In genomic region chr5:38752622-38753021, GRCh38 we compare ENCODE assay signal across 16 cellular contexts.
DNase-seq lines count a peak whose midpoint lies in the region; ATAC-seq and TF ChIP-seq lines count a peak whose summit lies in the region.
"Had no signal": no experiment of that assay in that cellular context is flagged by ENCODE, and none has a peak within 500 bp of the region (broad histone marks: within the 10 kb centered on the region; RNA-seq: fewer than 3 reads in every experiment).

No MANE protein-coding gene starts in this region.

- TF ChIP-seq POLR2A in IMR-90 (IDR thresholded peaks at IDR 0.05; ENCODE audit: low read depth, low read length): no peak

- no peak overlapping the region for H3K9ac ChIP-seq in IMR-90 (ENCODE audit: low read depth, low read length)
- H3K9ac ChIP-seq: BLaER1 treated with 17β-estradiol and CSF1 and Interleukin-3, amounts not matched to agents 10 nM and 100 nM had no signal

- H3K4me2 ChIP-seq in IMR-90 (ENCODE audit: low read depth, low read length): no peak overlapping the region
- H3K4me2 ChIP-seq: BLaER1 treated with 17β-estradiol and CSF1 and Interleukin-3, amounts not matched to agents 10 nM and 100 nM had no signal

- BruUV-seq in IMR-90 (replicated peaks; lab: Mats Ljungman, UMichigan): no TSS peak
- no TSS peak for BruUV-seq in MCF 10A (replicated peaks; lab: Mats Ljungman, UMichigan)

- H4K20me1 ChIP-seq in IMR-90 (ENCODE audit: insufficient read depth, low read length): no peaks in the 10 kb centered on the region
- H4K20me1 ChIP-seq: BLaER1 treated with 17β-estradiol and CSF1 and Interleukin-3, amounts not matched to agents 10 nM and 100 nM had no signal

- in situ Hi-C loops in IMR-90 (cut with MboI; ENCODE audit: low sequenced_read_pairs): no loop called here

- ATAC-seq in IMR-90 (ENCODE audit: low read depth) (no peak), GM19397 (IDR thresholded peaks at IDR 0.05; ENCODE audit: unreplicated experiment) (no peak), HG02759 (IDR thresholded peaks at IDR 0.05; ENCODE audit: unreplicated experiment) (no peak), HG02970 (IDR thresholded peaks at IDR 0.05; ENCODE audit: low FRiP score, unreplicated experiment) (no peak)

- peaks cover 11% of the 10 kb centered on the region for H3K4me1 ChIP-seq in IMR-90 (ENCODE audit: control insufficient read depth, insufficient read depth, low read length)
- H3K4me1 ChIP-seq: BLaER1 treated with 17β-estradiol and CSF1 and Interleukin-3, amounts not matched to agents 10 nM and 100 nM had no signal

- no peak overlapping the region for H3K18ac ChIP-seq in IMR-90 (ENCODE audit: low read depth, low read length)

- intact Hi-C loops in IMR-90 (cut with micrococcal nuclease) (no loop called here), MCF 10A (cut with micrococcal nuclease) (no loop called here)

- H3K9me3 Mint-ChIP-seq in MCF 10A (ENCODE audit: unreplicated experiment): no peaks in the 10 kb centered on the region
- H3K9me3 Mint-ChIP-seq: HFFc6 had no signal

- DNase-seq in EH (ENCODE audit: low read depth) (peak; percentile 40), IMR-90 (no peak), amniotic epithelial cell (ENCODE audit: low read depth) (peak; percentile 31), iris pigment epithelial cell (ENCODE audit: low read depth) (peak; percentile 26), MCF 10A (ENCODE audit: unreplicated experiment) (no peak)
- DNase-seq: 8988T; CD4-positive, CD25-positive, alpha-beta regulatory T cell; DMS53; HCEC 1CT; HFFc6 had no signal

- no peaks in the 10 kb centered on the region for H3K36me3 ChIP-seq in IMR-90 (ENCODE audit: control insufficient read depth, insufficient read depth, low read length)
- H3K36me3 ChIP-seq: BLaER1 treated with 17β-estradiol and CSF1 and Interleukin-3, amounts not matched to agents 10 nM and 100 nM had no signal

- no peak overlapping the region for H2BK20ac ChIP-seq in IMR-90 (ENCODE audit: low read depth, low read length)

- TF ChIP-seq CTCF in IMR-90 (conservative IDR thresholded peaks at IDR 0.05; ENCODE audit: low read depth, low read length): no peak
- no peak for TF ChIP-seq CTCF in MCF 10A (IDR thresholded peaks at IDR 0.05; ENCODE audit: unreplicated experiment)

- no peak overlapping the region for H3K27ac ChIP-seq in IMR-90 (ENCODE audit: insufficient read depth, low read length)
- H3K27ac ChIP-seq: BLaER1 treated with 17β-estradiol and CSF1 and Interleukin-3, amounts not matched to agents 10 nM and 100 nM; HL-60 had no signal

- no peak overlapping the region for H2BK15ac ChIP-seq in IMR-90 (ENCODE audit: low read depth, low read length)

- CTCF ChIA-PET in IMR-90 (lab: Yijun Ruan, JAX): interaction anchor here (0.6 to 2.4 kb wide), 2 partner anchors 311 to 771 kb away, joined by 4 to 7 read pairs; no protein-coding TSS in a partner anchor
- CTCF ChIA-PET in MCF 10A (lab: Yijun Ruan, JAX): interaction anchor here (0.7 kb wide), 1 partner anchor 65 kb away, joined by 3 read pairs; no protein-coding TSS in a partner anchor

- POLR2A ChIA-PET in IMR-90 (lab: Charles Lee; ENCODE audit: unreplicated experiment): no interaction called here
- POLR2A ChIA-PET in MCF 10A (lab: Yijun Ruan, JAX): no interaction called here

- no peak overlapping the region for H2BK5ac ChIP-seq in IMR-90 (ENCODE audit: low read depth, low read length, poor library complexity, severe bottlenecking)

- no peak overlapping the region for H3K4me3 Mint-ChIP-seq in MCF 10A (ENCODE audit: unreplicated experiment)
- H3K4me3 Mint-ChIP-seq: CD4-positive, CD25-positive, alpha-beta regulatory T cell; HFFc6; IgD-negative memory B cell had no signal

- no peaks in the 10 kb centered on the region for H3K36me3 Mint-ChIP-seq in MCF 10A (ENCODE audit: insufficient read depth, unreplicated experiment)
- H3K36me3 Mint-ChIP-seq: CD4-positive, CD25-positive, alpha-beta regulatory T cell; IgD-negative memory B cell had no signal

- H3K9me1 ChIP-seq in IMR-90 (ENCODE audit: insufficient read depth, low read length): peaks cover 6% of the 10 kb centered on the region

- H2BK120ac ChIP-seq in IMR-90 (ENCODE audit: low read depth, low read length): no peak overlapping the region

- H3K9me3 ChIP-seq in IMR-90 (ENCODE audit: control insufficient read depth, insufficient read depth, low read length): no peaks in the 10 kb centered on the region
- H3K9me3 ChIP-seq: BLaER1 treated with 17β-estradiol and CSF1 and Interleukin-3, amounts not matched to agents 10 nM and 100 nM had no signal

- dilution Hi-C loops in IMR-90 (cut with HindIII; ENCODE audit: low sequenced_read_pairs, unreplicated experiment): no loop called here

- no peak overlapping the region for H4K8ac ChIP-seq in IMR-90 (ENCODE audit: low read depth in 2 of 2, low read length in 2 of 2)

- no peak for TF ChIP-seq RAD21 in IMR-90 (IDR thresholded peaks at IDR 0.05; ENCODE audit: low read length)

- H3K56ac ChIP-seq in IMR-90 (ENCODE audit: extremely low read depth, insufficient read depth, low read length): no peak overlapping the region

- H3K4ac ChIP-seq in IMR-90 (ENCODE audit: low read depth, low read length): no peak overlapping the region

- H3K4me1 Mint-ChIP-seq in MCF 10A (ENCODE audit: insufficient read depth, unreplicated experiment): peaks cover 7% of the 10 kb centered on the region
- H3K4me1 Mint-ChIP-seq: CD4-positive, CD25-positive, alpha-beta regulatory T cell; IgD-negative memory B cell had no signal

- peak overlapping the region; percentile 28; the same call in 1 of the 2 replicates for H2AK5ac ChIP-seq in IMR-90 (ENCODE audit: low read depth, low read length)

- no peaks in the 10 kb centered on the region for H3K27me3 Mint-ChIP-seq in MCF 10A (ENCODE audit: insufficient read depth, unreplicated experiment)

- H4K91ac ChIP-seq in IMR-90 (ENCODE audit: insufficient read depth, low read depth, low read length): no peak overlapping the region

- no peak overlapping the region for H2AK9ac ChIP-seq in IMR-90 (replicated peaks; ENCODE audit: low read depth, low read length, poor library complexity)

- no peak overlapping the region for H3K4me3 ChIP-seq in IMR-90 (ENCODE audit: insufficient read depth, low read depth, low read length)
- H3K4me3 ChIP-seq: BLaER1 treated with 17β-estradiol and CSF1 and Interleukin-3, amounts not matched to agents 10 nM and 100 nM had no signal

- no peak overlapping the region for H3K23ac ChIP-seq in IMR-90 (ENCODE audit: low read depth, low read length)

- H3K14ac ChIP-seq in IMR-90 (replicated peaks; ENCODE audit: low read depth, low read length): no peak overlapping the region

- no CpG with 5 or more reads among the region's 4 CpGs for WGBS in IMR-90 (ENCODE audit: extremely low coverage in 2 of 2, insufficient read length in 1 of 2), 2 experiments

- H3K79me1 ChIP-seq in IMR-90 (ENCODE audit: low read depth in 1 of 2, low read length in 2 of 2): no peaks in the 10 kb centered on the region

- no peak overlapping the region for H3K27ac Mint-ChIP-seq in MCF 10A (ENCODE audit: low read depth, unreplicated experiment)
- H3K27ac Mint-ChIP-seq: CD4-positive, CD25-positive, alpha-beta regulatory T cell; HFFc6; IgD-negative memory B cell had no signal

- H3K27me3 ChIP-seq in IMR-90 (ENCODE audit: control insufficient read depth, insufficient read depth, low read length): peaks cover 20% of the 10 kb centered on the region
- H3K27me3 ChIP-seq: BLaER1 treated with 17β-estradiol and CSF1 and Interleukin-3, amounts not matched to agents 10 nM and 100 nM had no signal

- no peak overlapping the region for H4K5ac ChIP-seq in IMR-90 (ENCODE audit: low read depth, low read length)

- H2AFZ ChIP-seq in IMR-90 (replicated peaks; ENCODE audit: low read length, poor library complexity): no peak overlapping the region

TF ChIP-seq in IMR-90, 13 proteins besides CTCF, POLR2A, EP300 and RAD21:
- TF ChIP-seq BHLHE40 (IDR thresholded peaks at IDR 0.05; ENCODE audit: low read depth, low read length): no peak
- no peak for TF ChIP-seq FOS (IDR thresholded peaks at IDR 0.05; ENCODE audit: low read depth, low read length)
- TF ChIP-seq CEBPB (IDR thresholded peaks at IDR 0.05; ENCODE audit: low read depth, low read length): no peak
- no peak for TF ChIP-seq NFE2L2 (IDR thresholded peaks at IDR 0.05; ENCODE audit: low read depth, low read length)
- TF ChIP-seq SMC3 (IDR thresholded peaks at IDR 0.05; ENCODE audit: low read depth, low read length): no peak
- TF ChIP-seq MXI1 (IDR thresholded peaks at IDR 0.05; ENCODE audit: borderline replicate concordance, low read depth, low read length): no peak
- TF ChIP-seq, protein P1, sequence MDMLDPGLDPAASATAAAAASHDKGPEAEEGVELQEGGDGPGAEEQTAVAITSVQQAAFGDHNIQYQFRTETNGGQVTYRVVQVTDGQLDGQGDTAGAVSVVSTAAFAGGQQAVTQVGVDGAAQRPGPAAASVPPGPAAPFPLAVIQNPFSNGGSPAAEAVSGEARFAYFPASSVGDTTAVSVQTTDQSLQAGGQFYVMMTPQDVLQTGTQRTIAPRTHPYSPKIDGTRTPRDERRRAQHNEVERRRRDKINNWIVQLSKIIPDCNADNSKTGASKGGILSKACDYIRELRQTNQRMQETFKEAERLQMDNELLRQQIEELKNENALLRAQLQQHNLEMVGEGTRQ (IDR thresholded peaks at IDR 0.05; ENCODE audit: low read depth, low read length): no peak
- TF ChIP-seq RFX5 (IDR thresholded peaks at IDR 0.05; ENCODE audit: low read depth, low read length): no peak
- no peak for TF ChIP-seq MAZ (IDR thresholded peaks at IDR 0.05; ENCODE audit: borderline replicate concordance, low read depth, low read length)
- TF ChIP-seq MAFK (IDR thresholded peaks at IDR 0.05; ENCODE audit: low read depth, low read length): no peak

Comparison
In these comparisons a context has a peak if more than half of its experiments do, and no peak if none do; other contexts are left out.
1. DNase-seq: peak in EH (single experiment), amniotic epithelial cell (single experiment) and iris pigment epithelial cell (single experiment); none in IMR-90 (single experiment) and MCF 10A (single experiment).